ENCODE assay signal across 8 cellular contexts in the genomic region with DNA sequence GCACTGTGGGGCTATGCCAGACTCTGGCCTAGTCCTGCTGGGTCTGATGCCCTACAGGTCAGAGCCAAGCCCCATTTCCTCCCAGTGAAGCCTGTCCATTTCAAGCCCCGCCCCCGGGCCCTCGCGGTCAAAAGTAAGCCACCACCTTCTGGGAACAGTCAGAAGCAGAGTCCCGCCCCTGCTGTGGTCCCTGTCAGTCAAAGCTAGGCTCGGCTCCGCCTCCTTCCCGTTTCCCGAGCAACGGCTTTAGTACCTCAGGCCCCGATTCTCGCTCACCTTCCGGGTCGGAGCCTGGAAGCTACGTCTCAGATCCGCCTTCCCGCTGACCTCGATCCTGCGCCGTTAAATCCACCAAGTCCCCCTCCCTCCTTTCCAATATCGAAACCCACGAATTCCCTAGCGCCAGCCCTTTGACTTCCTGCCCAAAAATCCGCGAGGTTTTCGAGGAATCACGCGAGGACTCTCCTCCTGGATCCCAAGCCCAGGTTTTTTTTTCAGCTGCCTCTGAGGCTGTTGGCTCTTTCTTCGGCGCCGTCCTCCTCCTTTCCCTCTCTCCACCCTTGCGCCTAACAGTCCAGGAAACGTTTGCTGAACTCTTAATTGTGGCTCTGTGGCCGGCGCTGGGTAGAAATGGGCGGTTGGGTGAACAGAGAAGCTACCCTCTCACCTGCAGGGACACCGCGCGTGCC. TPM values are rescaled to one million over a fixed set of nuclear protein-coding genes. Genes with fewer than 3 reads are reported as not detected.
DNase-seq lines count a peak whose midpoint lies in the region; ATAC-seq, FAIRE-seq and TF ChIP-seq lines count a peak whose summit lies in the region.

No MANE protein-coding gene starts in this region.

- peak overlapping the region; percentile 66 for H3K4me3 ChIP-seq in left ventricle myocardium inferior
- peak overlapping the region; percentile 35 to 39 for H3K4me3 ChIP-seq in prostate gland
- peak overlapping the region; percentile 32 for H3K4me3 ChIP-seq in urinary bladder (ENCODE audit: low read depth, low read length)

- ATAC-seq in HG02763 (IDR thresholded peaks at IDR 0.05; ENCODE audit: unreplicated experiment) (peak; percentile 93), T-cell (replicated peaks in 1 of 4) (peak; percentile 80 to 91 (median 86))

- 3% methylated on average over 39 of the region's 39 CpGs for whole genome bisulfite sequencing in prostate gland
- 3% methylated on average over 39 of the region's 39 CpGs for WGBS in urinary bladder

- H3K27me3 ChIP-seq in left ventricle myocardium inferior (ENCODE audit: low read depth), result peaks cover 30% of the 10 kb centered on the region
- H3K27me3 ChIP-seq in prostate gland (replicated peaks; ENCODE audit: insufficient read depth), result no peaks in the 10 kb centered on the region

- peaks cover 17 to 20% of the 10 kb centered on the region in 2 donors for H3K27me3 Mint-ChIP-seq in T-cell

- H3K9me3 ChIP-seq in left ventricle myocardium inferior (replicated peaks), result no peaks in the 10 kb centered on the region
- H3K9me3 ChIP-seq in prostate gland, result no peaks in the 10 kb centered on the region

- TF ChIP-seq CTCF in left ventricle myocardium inferior (IDR thresholded peaks at IDR 0.05; ENCODE audit: borderline replicate concordance), result no peak
- peak in 2 of 4 experiments; percentile 7 to 25 for TF ChIP-seq CTCF in prostate gland (IDR thresholded peaks at IDR 0.05)

- peak; percentile 84 for DNase-seq in GM12891 (ENCODE audit: insufficient read length, low spot score)
- DNase-seq in NCI-H1436 (lab: John Stamatoyannopoulos, UW), result peak; percentile 96
- peak; percentile 44 to 82 (median 68) for DNase-seq in T-cell
- peak; percentile 98 for DNase-seq in amniotic stem cell (lab: John Stamatoyannopoulos, UW)
- peak; percentile 97 for DNase-seq in left ventricle myocardium inferior
- DNase-seq in prostate gland (ENCODE audit: low spot score), result peak; percentile 96

- TF ChIP-seq POLR2A in GM12891 (IDR thresholded peaks at IDR 0.05; ENCODE audit: low read depth, low read length) (peak; percentile 66; the same call in 1 of the 2 replicates), prostate gland (IDR thresholded peaks at IDR 0.05) (peak; percentile 46)

- H3K4me1 ChIP-seq in left ventricle myocardium inferior, result peaks cover 27% of the 10 kb centered on the region
- H3K4me1 ChIP-seq in prostate gland (replicated peaks), result peaks cover 7% of the 10 kb centered on the region
- H3K4me1 ChIP-seq in urinary bladder (ENCODE audit: insufficient read depth), result no peaks in the 10 kb centered on the region

- H3K27ac ChIP-seq in left ventricle myocardium inferior (replicated peaks) (peak overlapping the region; percentile 93), prostate gland (peak overlapping the region; percentile 82 to 85), urinary bladder (ENCODE audit: low read depth) (peak overlapping the region; percentile 93)

- peak; percentile 88 for FAIRE-seq in GM12891 (lab: Jason Lieb, UNC)

- peak overlapping the region; percentile 93 to 94 (median 94) for H3K4me3 Mint-ChIP-seq in T-cell

- H3K36me3 Mint-ChIP-seq in T-cell, result peaks cover 9% of the 10 kb centered on the region

- POLR2A ChIA-PET in T-cell (lab: Charles Lee), result interaction anchor here (0.6 to 1.5 kb wide), 4 partner anchors 11 to 512 kb away, joined by 3 to 9 read pairs (median 4); a partner anchor contains a TSS

- intact Hi-C loops in left ventricle myocardium inferior (cut with micrococcal nuclease) (no loop called here), prostate gland (cut with DNase I) (no loop called here)

- CTCF ChIA-PET in T-cell (lab: Charles Lee), result interaction anchor here (0.6 to 2.1 kb wide), 24 partner anchors 8 to 100 kb away, joined by 3 to 12 read pairs (median 4); a partner anchor contains a TSS

- H3K27ac Mint-ChIP-seq in T-cell, result peak overlapping the region; percentile 90 to 94

- H3K4me1 Mint-ChIP-seq in T-cell, result peaks cover 23 to 31% (median 26%) of the 10 kb centered on the region in 3 donors

- H3K9me3 Mint-ChIP-seq in T-cell, result no peaks in the 10 kb centered on the region

- H3K36me3 ChIP-seq in left ventricle myocardium inferior (peaks cover 24% of the 10 kb centered on the region), prostate gland (no peaks in the 10 kb centered on the region), urinary bladder (ENCODE audit: insufficient read depth) (no peaks in the 10 kb centered on the region)

TF ChIP-seq in GM12891, 5 proteins besides CTCF, POLR2A, EP300 and RAD21:
- TF ChIP-seq PAX5 (IDR thresholded peaks at IDR 0.05; ENCODE audit: insufficient read depth, low read length, severe bottlenecking) (no peak), SPI1 (IDR thresholded peaks at IDR 0.05; ENCODE audit: low read depth, low read length) (no peak), POU2F2 (IDR thresholded peaks at IDR 0.05; ENCODE audit: low read depth, low read length) (no peak), POLR2AphosphoS5 (IDR thresholded peaks at IDR 0.05; ENCODE audit: low read depth, low read length) (0 out of 2 replicates have a peak, but pooled peaks have one; percentile 46), TAF1 (IDR thresholded peaks at IDR 0.05; ENCODE audit: low read depth, low read length) (peak; percentile 45)

RNA-seq across cellular contexts. Expression of a gene that starts 11.8 kb away (rescaled TPM):
- 0.46 TPM for polyA plus RNA-seq in GM12891 (2012; ENCODE audit: low read depth, missing spikeins)
- total RNA-seq in T-cell (100 to 1,000 TPM in 2 of 5 donors, 10 to 100 TPM in 3; 45.2 to 113 (median 91.0) TPM), left ventricle myocardium inferior (13.4 TPM), prostate gland (10 to 100 TPM; 20.7 to 65.4 TPM), urinary bladder (29.9 TPM)
- polyA plus RNA-seq in urinary bladder, result 34.7 TPM

RNA-seq across cellular contexts. Expression of a gene that starts 11.9 kb away (rescaled TPM):
- polyA plus RNA-seq in GM12891 (2012; ENCODE audit: low read depth, missing spikeins), result 0.03 TPM
- total RNA-seq in T-cell, result 1 to 10 TPM; 1.7 to 2.7 (median 2.3) TPM
- 0.27 TPM for total RNA-seq in left ventricle myocardium inferior
- total RNA-seq in prostate gland, result 1 to 10 TPM in 1 of 2 donors, under 1 TPM in 1; 0.82 to 1.5 TPM
- total RNA-seq in urinary bladder, result 0.21 TPM
- 0.46 TPM for polyA plus RNA-seq in urinary bladder

RNA-seq across cellular contexts. Expression of a gene that starts 19.0 kb away (rescaled TPM):
- 1.2 TPM for polyA plus RNA-seq in GM12891 (2012; ENCODE audit: low read depth, missing spikeins)
- total RNA-seq in T-cell (under 1 TPM in 2 of 5 donors, not detected in 3; 0.19 to 0.29 TPM), left ventricle myocardium inferior (5.1 TPM), prostate gland (10 to 100 TPM in 1 of 2 donors, 1 to 10 TPM in 1; 9.8 to 24.4 TPM), urinary bladder (27.0 TPM)
- 5.9 TPM for polyA plus RNA-seq in urinary bladder

RNA-seq across cellular contexts. Expression of a gene that starts 43.2 kb away (rescaled TPM):
- polyA plus RNA-seq in GM12891 (2012; ENCODE audit: low read depth, missing spikeins), result 14.1 TPM
- total RNA-seq in T-cell (10 to 100 TPM; 16.4 to 39.5 (median 35.4) TPM), left ventricle myocardium inferior (35.6 TPM), prostate gland (100 to 1,000 TPM; 108 to 189 TPM), urinary bladder (35.6 TPM)
- polyA plus RNA-seq in urinary bladder, result 142 TPM

RNA-seq across cellular contexts. Expression of a gene that starts 55.5 kb away (rescaled TPM):
- polyA plus RNA-seq in GM12891 (2012; ENCODE audit: low read depth, missing spikeins), result 15.0 TPM
- total RNA-seq in T-cell (10 to 100 TPM in 3 of 5 donors, 1 to 10 TPM in 2; 5.3 to 20.2 (median 16.9) TPM), left ventricle myocardium inferior (7.3 TPM), prostate gland (10 to 100 TPM in 1 of 2 donors, 1 to 10 TPM in 1; 9.7 to 17.3 TPM), urinary bladder (3.2 TPM)
- 7.9 TPM for polyA plus RNA-seq in urinary bladder

Comparison
In these comparisons a context has a peak if more than half of its experiments do, and no peak if none do; other contexts are left out.
1. Peak in every context shown above with its lines: DNase-seq, ATAC-seq, H3K4me3 ChIP-seq and H3K27ac ChIP-seq.